21 cellular contexts compared by ENCODE assay signal in the genomic region with DNA sequence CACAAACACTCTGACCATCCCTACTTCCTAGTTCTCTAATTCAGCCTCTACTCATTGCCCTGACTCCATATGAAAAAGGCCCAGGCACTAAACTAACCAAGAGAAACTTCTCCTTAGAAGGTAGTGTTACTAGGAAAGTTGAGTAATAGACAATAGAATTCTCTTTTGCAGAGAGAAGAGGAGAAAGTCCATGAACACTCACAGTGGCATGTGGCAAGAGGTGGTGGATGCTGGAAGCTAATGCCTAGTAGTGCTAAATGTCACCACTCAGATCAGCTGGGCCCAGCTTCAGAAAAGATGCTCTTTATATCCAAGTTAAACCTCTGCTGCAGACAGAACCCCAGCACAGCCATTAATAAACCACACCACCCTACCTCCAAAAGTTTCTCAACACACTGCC. TPM values are rescaled to one million over a fixed set of nuclear protein-coding genes. Genes with fewer than 3 reads are reported as not detected.
DNase-seq lines count a peak whose midpoint lies in the region; ATAC-seq, FAIRE-seq and TF ChIP-seq lines count a peak whose summit lies in the region.
"Had no signal": no experiment of that assay in that cellular context is flagged by ENCODE, and none has a peak within 500 bp of the region (broad histone marks: within the 10 kb centered on the region; RNA-seq: fewer than 3 reads in every experiment).

No MANE protein-coding gene starts in this region.

- POLR2A ChIA-PET in K562 (lab: Yijun Ruan, JAX) = interaction anchor here (0.9 to 1.4 kb wide), 2 partner anchors 9 to 26 kb away, joined by 3 read pairs; no protein-coding TSS in a partner anchor

- H3K27ac ChIP-seq in CD4-positive, CD25-positive, alpha-beta regulatory T cell (ENCODE audit: insufficient read depth, low read length, poor library complexity, severe bottlenecking) = no peak overlapping the region
- H3K27ac ChIP-seq in K562 (ENCODE audit: extremely low read depth, low read depth, low read length) (no peak overlapping the region; the same call in 2 of the 3 replicates), prostate gland (peak overlapping the region; percentile 0 to 59)
- H3K27ac ChIP-seq: pancreas had no signal

- no peak for TF ChIP-seq EP300 in K562 (IDR thresholded peaks at IDR 0.05; ENCODE audit: low read length)

- no peaks in the 10 kb centered on the region for H3K4me1 Mint-ChIP-seq in CD4-positive, CD25-positive, alpha-beta regulatory T cell
- H3K4me1 Mint-ChIP-seq in osteocyte (ENCODE audit: unreplicated experiment) = peaks cover 5% of the 10 kb centered on the region
- H3K4me1 Mint-ChIP-seq: central memory CD8-positive, alpha-beta T cell; stimulated activated memory B cell treated with anti-CD40 and anti-IgM and Interleukin-4, amounts not matched to agents 10 μg/mL and 1 μg/mL and 100 μg/mL, for 72 hours had no signal

- no peak for ATAC-seq in CD4-positive, CD25-positive, alpha-beta regulatory T cell (ENCODE audit: low read depth in 2 of 2)
- ATAC-seq in K562 = no peak
- peak; percentile 27 to 66 for ATAC-seq in left cardiac atrium
- no peak for ATAC-seq in GM18907 (IDR thresholded peaks at IDR 0.05; ENCODE audit: unreplicated experiment)
- no peak for ATAC-seq in HG02970 (IDR thresholded peaks at IDR 0.05; ENCODE audit: low FRiP score, unreplicated experiment)
- ATAC-seq: activated CD8-positive, alpha-beta T cell treated with anti-CD3 and anti-CD28 coated beads for 36 hours; stimulated activated memory B cell treated with anti-CD40 and anti-IgM and Interleukin-4, amounts not matched to agents 10 μg/mL and 1 μg/mL and 100 μg/mL, for 72 hours; upper lobe of right lung had no signal

- no peaks in the 10 kb centered on the region for H3K9me1 ChIP-seq in K562 (ENCODE audit: control insufficient read depth, insufficient read depth, low read length)

- H3K36me3 ChIP-seq in CD4-positive, CD25-positive, alpha-beta regulatory T cell (ENCODE audit: control insufficient read depth, insufficient read depth, low read length) = no peaks in the 10 kb centered on the region
- no peaks in the 10 kb centered on the region for H3K36me3 ChIP-seq in K562 (ENCODE audit: control insufficient read depth, insufficient read depth, low read length)
- no peaks in the 10 kb centered on the region for H3K36me3 ChIP-seq in prostate gland
- H3K36me3 ChIP-seq: pancreas, upper lobe of right lung had no signal

- H3K36me3 Mint-ChIP-seq in CD4-positive, CD25-positive, alpha-beta regulatory T cell = no peaks in the 10 kb centered on the region
- H3K36me3 Mint-ChIP-seq in osteocyte (ENCODE audit: unreplicated experiment) = no peaks in the 10 kb centered on the region
- H3K36me3 Mint-ChIP-seq: activated naive CD8-positive, alpha-beta T cell treated with anti-CD3 and anti-CD28 coated beads, Interleukin-2, amount 10 ng/mL, durations not matched to agents 7 days and 5 days; stimulated activated memory B cell treated with anti-CD40 and anti-IgM and Interleukin-4, amounts not matched to agents 10 μg/mL and 1 μg/mL and 100 μg/mL, for 72 hours had no signal

- CTCF ChIA-PET in K562 (lab: Yijun Ruan, JAX; ENCODE audit: low intra/inter-chr PET ratio) = no interaction called here

- H3K27ac Mint-ChIP-seq in CD4-positive, CD25-positive, alpha-beta regulatory T cell = peak overlapping the region in 2 of 3 donors; percentile 22 to 78
- no peak overlapping the region for H3K27ac Mint-ChIP-seq in osteocyte (ENCODE audit: unreplicated experiment)
- H3K27ac Mint-ChIP-seq: activated CD8-positive, alpha-beta T cell treated with anti-CD3 and anti-CD28 coated beads for 36 hours; activated naive CD8-positive, alpha-beta T cell treated with anti-CD3 and anti-CD28 coated beads, Interleukin-2, amount 10 ng/mL, durations not matched to agents 7 days and 5 days; stimulated activated memory B cell treated with anti-CD40 and anti-IgM and Interleukin-4, amounts not matched to agents 10 μg/mL and 1 μg/mL and 100 μg/mL, for 72 hours had no signal

- no peaks in the 10 kb centered on the region for H3K79me2 ChIP-seq in K562 (ENCODE audit: control insufficient read depth, insufficient read depth, low read length)

- no peak for TF ChIP-seq RAD21 in K562 (CRISPR knock-in tag; conservative IDR thresholded peaks at IDR 0.05 in 1 of 2, IDR thresholded peaks at IDR 0.05 in 1 of 2)

- BruUV-seq in K562 (replicated peaks; lab: Mats Ljungman, UMichigan) = no TSS peak

- peaks cover 9% of the 10 kb centered on the region for H3K27me3 Mint-ChIP-seq in CD4-positive, CD25-positive, alpha-beta regulatory T cell
- peaks cover 12% of the 10 kb centered on the region for H3K27me3 Mint-ChIP-seq in osteocyte (ENCODE audit: unreplicated experiment)
- H3K27me3 Mint-ChIP-seq: activated CD8-positive, alpha-beta T cell treated with anti-CD3 and anti-CD28 coated beads for 36 hours had no signal

- H4K20me1 ChIP-seq in K562 (replicated peaks; ENCODE audit: control insufficient read depth, insufficient read depth, low read length) = no peaks in the 10 kb centered on the region

- no peaks in the 10 kb centered on the region for H3K9me3 ChIP-seq in CD4-positive, CD25-positive, alpha-beta regulatory T cell (ENCODE audit: control insufficient read depth in 2 of 2, low read length in 2 of 2)
- no peaks in the 10 kb centered on the region for H3K9me3 ChIP-seq in K562 (replicated peaks; ENCODE audit: control insufficient read depth, insufficient read depth, low read depth, low read length)
- H3K9me3 ChIP-seq in prostate gland = no peaks in the 10 kb centered on the region
- H3K9me3 ChIP-seq: pancreas, upper lobe of right lung had no signal

- H3K4me2 ChIP-seq in K562 (ENCODE audit: insufficient read depth, low read length) = no peak overlapping the region

- H3K27me3 ChIP-seq in CD4-positive, CD25-positive, alpha-beta regulatory T cell (ENCODE audit: control insufficient read depth, insufficient read depth, low read length) = no peaks in the 10 kb centered on the region
- no peaks in the 10 kb centered on the region for H3K27me3 ChIP-seq in K562 (ENCODE audit: control insufficient read depth in 2 of 2, insufficient read depth in 2 of 2, low read length in 2 of 2)
- H3K27me3 ChIP-seq in prostate gland (replicated peaks; ENCODE audit: insufficient read depth) = no peaks in the 10 kb centered on the region
- H3K27me3 ChIP-seq: pancreas, upper lobe of right lung had no signal

- no peak overlapping the region for H3K4me3 ChIP-seq in CD4-positive, CD25-positive, alpha-beta regulatory T cell (ENCODE audit: low read depth, low read length)
- H3K4me3 ChIP-seq in K562 (no peak overlapping the region), prostate gland (no peak overlapping the region)
- H3K4me3 ChIP-seq: pancreas, upper lobe of right lung had no signal

- H2AFZ ChIP-seq in K562 (ENCODE audit: low read depth, low read length) = peak overlapping the region; percentile 62; the same call in 1 of the 2 replicates

- no peak overlapping the region for H3K4me3 Mint-ChIP-seq in CD4-positive, CD25-positive, alpha-beta regulatory T cell
- H3K4me3 Mint-ChIP-seq in osteocyte (ENCODE audit: unreplicated experiment) = no peak overlapping the region
- H3K4me3 Mint-ChIP-seq: activated CD8-positive, alpha-beta T cell treated with anti-CD3 and anti-CD28 coated beads for 36 hours; activated naive CD8-positive, alpha-beta T cell treated with anti-CD3 and anti-CD28 coated beads, Interleukin-2, amount 10 ng/mL, durations not matched to agents 7 days and 5 days; central memory CD8-positive, alpha-beta T cell; stimulated activated memory B cell treated with anti-CD40 and anti-IgM and Interleukin-4, amounts not matched to agents 10 μg/mL and 1 μg/mL and 100 μg/mL, for 72 hours had no signal

- H3K9ac ChIP-seq in K562 (ENCODE audit: insufficient read depth in 1 of 2, low read depth in 2 of 2, low read length in 2 of 2) = no peak overlapping the region

- DNase-seq in CD4-positive, CD25-positive, alpha-beta regulatory T cell = no peak
- no peak for DNase-seq in K562 (ENCODE audit: extremely low read depth in 1 of 4, low spot score in 3 of 4)
- DNase-seq in left cardiac atrium = no peak
- no peak for DNase-seq in prostate gland (ENCODE audit: low spot score)
- DNase-seq in middle frontal gyrus (ENCODE audit: extremely low spot score, low spot score) = no peak
- no peak for DNase-seq in osteocyte (ENCODE audit: extremely low spot score, unreplicated experiment)
- DNase-seq: activated CD8-positive, alpha-beta T cell treated with anti-CD3 and anti-CD28 coated beads for 36 hours; activated naive CD8-positive, alpha-beta T cell treated with anti-CD3 and anti-CD28 coated beads, Interleukin-2, amount 10 ng/mL, durations not matched to agents 7 days and 5 days; activated T-cell treated with anti-CD3 and anti-CD28 coated beads, Interleukin-2, amount 50 U/mL, for 48 hours; foreskin melanocyte; KG1; midbrain; NCI-H1105; pancreas; SW 1271; upper lobe of right lung had no signal

- intact Hi-C loops in K562 (cut with micrococcal nuclease) (no loop called here), left cardiac atrium (cut with DNase I) (no loop called here), prostate gland (cut with DNase I) (loop anchor here (10.0 kb wide), 1 partner anchor 102 kb away; no protein-coding TSS in a partner anchor)

- no peak for FAIRE-seq in K562 (lab: Jason Lieb, UNC)
- FAIRE-seq: islet of Langerhans, pancreas had no signal

- in situ Hi-C loops in K562 (cut with MboI) = no loop called here

- no peak for TF ChIP-seq CTCF in K562 (IDR thresholded peaks at IDR 0.05 in 2 of 3, conservative IDR thresholded peaks at IDR 0.05 in 1 of 3; ENCODE audit: insufficient read depth in 2 of 3, low read depth in 1 of 3, low read length in 3 of 3)
- no peak for TF ChIP-seq CTCF in prostate gland (IDR thresholded peaks at IDR 0.05)
- TF ChIP-seq CTCF in osteocyte (IDR thresholded peaks at IDR 0.05) = no peak

- peaks cover 0 to 1% (median 0%) of the 10 kb centered on the region in 7 donors for H3K9me3 Mint-ChIP-seq in CD4-positive, CD25-positive, alpha-beta regulatory T cell
- H3K9me3 Mint-ChIP-seq in osteocyte (ENCODE audit: unreplicated experiment) = no peaks in the 10 kb centered on the region
- H3K9me3 Mint-ChIP-seq: activated CD8-positive, alpha-beta T cell treated with anti-CD3 and anti-CD28 coated beads for 36 hours; activated naive CD8-positive, alpha-beta T cell treated with anti-CD3 and anti-CD28 coated beads, Interleukin-2, amount 10 ng/mL, durations not matched to agents 7 days and 5 days; central memory CD8-positive, alpha-beta T cell; stimulated activated memory B cell treated with anti-CD40 and anti-IgM and Interleukin-4, amounts not matched to agents 10 μg/mL and 1 μg/mL and 100 μg/mL, for 72 hours had no signal

- H3K4me1 ChIP-seq in CD4-positive, CD25-positive, alpha-beta regulatory T cell (ENCODE audit: control insufficient read depth, insufficient read depth, low read length, poor library complexity, severe bottlenecking) = no peaks in the 10 kb centered on the region
- peaks cover 13 to 44% of the 10 kb centered on the region in 2 experiments; a peak in 4 of 5 replicates for H3K4me1 ChIP-seq in K562 (replicated peaks in 1 of 2; ENCODE audit: control insufficient read depth in 2 of 2, insufficient read depth in 2 of 2, low read length in 2 of 2)
- H3K4me1 ChIP-seq in prostate gland (replicated peaks) = no peaks in the 10 kb centered on the region

- TF ChIP-seq POLR2A in K562 (conservative IDR thresholded peaks at IDR 0.05) (no peak), prostate gland (IDR thresholded peaks at IDR 0.05) (no peak)

RNA-seq across cellular contexts. Expression of a gene that starts 58.2 kb away (rescaled TPM):
- total RNA-seq in CD4-positive, CD25-positive, alpha-beta regulatory T cell = 3.7 TPM
- polyA plus RNA-seq in CD4-positive, CD25-positive, alpha-beta regulatory T cell = under 1 TPM; 0.31 to 0.45 (median 0.35) TPM
- total RNA-seq in K562 (2011; cell fraction: chromatin; rRNA removed; ENCODE audit: low replicate concordance) = 34.5 and 47.6 TPM in 2 replicates
- total RNA-seq in K562 (2011; cell fraction: nucleolus; rRNA removed) = 16.0 and 16.1 TPM in 2 replicates
- 36.1 and 59.8 TPM in 2 replicates for total RNA-seq in K562 (2011; cell fraction: nucleoplasm; rRNA removed)
- 4.4 and 4.5 TPM in 2 replicates for total RNA-seq in K562 (2014; rRNA removed)
- total RNA-seq in K562 (2014; rRNA removed; fragmentation: Illumina TruSeq; extraction: Trizol) = 7.1 and 7.2 TPM in 2 replicates
- 6.5 and 7.2 TPM in 2 replicates for total RNA-seq in K562 (2015; rRNA removed; fragmentation: Illumina TruSeq; extraction: Trizol)
- total RNA-seq in K562 (2021) = 6.2 and 7.1 TPM in 2 replicates
- polyA plus RNA-seq in K562 (2011; rRNA removed) = 10.9 and 13.3 TPM in 2 replicates
- 6.2 and 8.7 TPM in 2 replicates for polyA plus RNA-seq in K562 (2011; cell fraction: cytosol; rRNA removed)
- polyA plus RNA-seq in K562 (2011; cell fraction: nucleus; rRNA removed) = 12.8 and 13.8 TPM in 2 replicates
- 5.5 and 7.0 TPM in 2 replicates for polyA plus RNA-seq in K562 (2012)
- 7.7 and 8.4 TPM in 2 replicates for polyA plus RNA-seq in K562 (2014; fragmentation: Illumina TruSeq; extraction: Trizol)
- polyA plus RNA-seq in K562 (2014; fragmentation: Nextera tagmentation; extraction: Ambion mirVana) = 1 to 10 TPM; 2.0 to 2.8 TPM
- polyA plus RNA-seq in K562 (2014; rRNA removed) = 5.1 and 6.7 TPM in 2 replicates
- 19.0 and 21.4 TPM in 2 replicates for polyA minus RNA-seq in K562 (2011; rRNA and poly(A)+ RNA removed)
- polyA minus RNA-seq in K562 (2011; cell fraction: cytosol; rRNA and poly(A)+ RNA removed) = 8.4 and 8.6 TPM in 2 replicates
- 10.8 and 16.0 TPM in 2 replicates for polyA minus RNA-seq in K562 (2011; cell fraction: nucleus; rRNA and poly(A)+ RNA removed)
- total RNA-seq in left cardiac atrium = 100 to 1,000 TPM; 465 to 617 TPM
- 100 to 1,000 TPM in 1 of 2 donors, 10 to 100 TPM in 1; 84.6 to 189 TPM for total RNA-seq in prostate gland
- total RNA-seq in osteocyte = 1.7 TPM in 2 replicates

Comparison
In these comparisons a context has a peak if more than half of its experiments do, and no peak if none do; other contexts are left out.
1. ATAC-seq: peak in left cardiac atrium (2 of 2); none in CD4-positive, CD25-positive, alpha-beta regulatory T cell (0 of 2), K562 (single experiment), GM18907 (single experiment) and HG02970 (single experiment).
2. H3K27ac ChIP-seq: peak in prostate gland (2 of 2); none in CD4-positive, CD25-positive, alpha-beta regulatory T cell (single experiment) and K562 (single experiment).